ENCODE assay signal across 24 cellular contexts in genomic region chr1:53274541-53275185, GRCh38.
"Had no signal": no experiment of that assay in that cellular context is flagged by ENCODE, and none has a peak within 500 bp of the region (broad histone marks: within the 10 kb centered on the region; RNA-seq: fewer than 3 reads in every experiment).

No MANE protein-coding gene starts in this region.

- DNase-seq: activated B cell treated with CpG ODN at 0.5 μM for 24 hours; activated CD4-positive, alpha-beta memory T cell treated with anti-CD3 and anti-CD28 coated beads for 36 hours; activated CD4-positive, alpha-beta T cell treated with anti-CD3 and anti-CD28 coated beads for 36 hours; activated gamma-delta T cell treated with Interleukin-2 at 50 U/mL for 16 hours; activated T-cell treated with anti-CD3 and anti-CD28 coated beads, Interleukin-2, amount 50 U/mL, for 1 hour; adrenal gland; central memory CD4-positive, alpha-beta T cell; effector memory CD4-positive, alpha-beta T cell; glutamatergic neuron; immature natural killer cell; kidney glomerular epithelial cell; left ventricle myocardium inferior; occipital lobe; posterior cingulate gyrus; retina; stimulated activated CD4-positive, alpha-beta T cell treated with anti-CD3 and anti-CD28 coated beads, Interleukin-4, amount 100 ng/mL, for 24 hours; stimulated activated naive CD8-positive, alpha-beta T cell treated with anti-CD3 and anti-CD28 coated beads, Interleukin-15, amount 100 ng/mL, for 72 hours; T-helper 1 cell; T1000 had no signal

- H3K36me3 ChIP-seq: adrenal gland, esophagus muscularis mucosa, left ventricle myocardium inferior had no signal

- H3K4me3 ChIP-seq: adrenal gland, ascending aorta, esophagus muscularis mucosa, hepatocyte, left ventricle myocardium inferior, tibial artery had no signal

- H3K4me1 Mint-ChIP-seq: activated CD4-positive, alpha-beta T cell treated with anti-CD3 and anti-CD28 coated beads for 36 hours had no signal

- ATAC-seq: activated CD4-positive, alpha-beta T cell treated with anti-CD3 and anti-CD28 coated beads for 36 hours; stimulated activated naive CD8-positive, alpha-beta T cell treated with anti-CD3 and anti-CD28 coated beads, Interleukin-15, amount 100 ng/mL, for 72 hours had no signal

- H3K27ac Mint-ChIP-seq: activated B cell treated with CpG ODN at 0.5 μM for 24 hours; activated CD4-positive, alpha-beta memory T cell treated with anti-CD3 and anti-CD28 coated beads for 36 hours; activated CD4-positive, alpha-beta T cell treated with anti-CD3 and anti-CD28 coated beads for 36 hours; activated naive CD8-positive, alpha-beta T cell; immature natural killer cell had no signal

- H3K27me3 Mint-ChIP-seq: activated B cell treated with CpG ODN at 0.5 μM for 24 hours; activated CD4-positive, alpha-beta memory T cell treated with anti-CD3 and anti-CD28 coated beads for 36 hours; activated CD4-positive, alpha-beta T cell treated with anti-CD3 and anti-CD28 coated beads for 36 hours; activated naive CD8-positive, alpha-beta T cell; stimulated activated naive CD8-positive, alpha-beta T cell treated with anti-CD3 and anti-CD28 coated beads, Interleukin-15, amount 100 ng/mL, for 72 hours had no signal

- H3K27me3 ChIP-seq: adrenal gland, ascending aorta, hepatocyte, tibial artery had no signal

- H3K9me3 ChIP-seq: adrenal gland, ascending aorta, esophagus muscularis mucosa, left ventricle myocardium inferior, tibial artery had no signal

- H3K27ac ChIP-seq: adrenal gland, ascending aorta, esophagus muscularis mucosa, hepatocyte, left ventricle myocardium inferior, tibial artery had no signal

- H3K4me3 Mint-ChIP-seq: activated B cell treated with CpG ODN at 0.5 μM for 24 hours; activated CD4-positive, alpha-beta memory T cell treated with anti-CD3 and anti-CD28 coated beads for 36 hours; activated CD4-positive, alpha-beta T cell treated with anti-CD3 and anti-CD28 coated beads for 36 hours; activated naive CD8-positive, alpha-beta T cell; immature natural killer cell; stimulated activated naive CD8-positive, alpha-beta T cell treated with anti-CD3 and anti-CD28 coated beads, Interleukin-15, amount 100 ng/mL, for 72 hours had no signal

- H3K4me1 ChIP-seq: adrenal gland, ascending aorta, esophagus muscularis mucosa, left ventricle myocardium inferior, tibial artery had no signal

- H3K9me3 Mint-ChIP-seq: activated B cell treated with CpG ODN at 0.5 μM for 24 hours; activated CD4-positive, alpha-beta memory T cell treated with anti-CD3 and anti-CD28 coated beads for 36 hours; immature natural killer cell; stimulated activated naive CD8-positive, alpha-beta T cell treated with anti-CD3 and anti-CD28 coated beads, Interleukin-15, amount 100 ng/mL, for 72 hours had no signal
